ENCODE assay signal across 15 cellular contexts in the genomic region with DNA sequence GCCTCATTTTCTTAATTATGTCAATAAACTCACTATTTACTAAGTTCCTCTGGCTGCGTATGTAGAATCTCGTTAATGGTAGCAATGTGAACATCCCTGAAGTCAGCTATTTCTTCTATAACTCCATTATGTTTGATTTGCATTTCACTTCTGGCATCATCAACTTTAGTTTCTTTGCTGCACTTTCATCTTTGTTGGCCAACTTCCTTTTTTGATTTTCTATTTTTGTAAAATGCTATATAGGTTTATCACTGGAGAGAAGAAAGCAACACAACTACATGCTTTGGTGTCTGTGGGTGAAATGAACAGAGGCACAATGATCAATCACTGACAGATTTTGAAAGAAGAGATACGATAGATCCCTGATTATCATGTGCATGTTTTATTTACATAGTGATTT.
"Had no signal": no experiment of that assay in that cellular context is flagged by ENCODE, and none has a peak within 500 bp of the region (broad histone marks: within the 10 kb centered on the region; RNA-seq: fewer than 3 reads in every experiment).

No MANE protein-coding gene starts in this region.

- H3K9me3 ChIP-seq: suprapubic skin had no signal

- H3K27me3 Mint-ChIP-seq: progenitor cell of endocrine pancreas; stimulated activated naive CD8-positive, alpha-beta T cell treated with anti-CD3 and anti-CD28 coated beads, Interleukin-15, Interleukin-2, amounts not matched to agents 100 ng/mL and 50 ng/mL, for 24 hours; type B pancreatic cell had no signal

- H3K4me3 ChIP-seq: suprapubic skin had no signal

- DNase-seq: activated CD4-positive, alpha-beta T cell treated with anti-CD3 and anti-CD28 coated beads, Interleukin-2, amount 50 U/mL, for 1 hour; activated naive CD4-positive, alpha-beta T cell treated with Interleukin-2 at 50 U/mL for 16 hours; anterior cingulate cortex; brain microvascular endothelial cell; effector CD8-positive, alpha-beta T cell; nephron progenitor cell; occipital lobe; stimulated activated CD4-positive, alpha-beta T cell treated with anti-CD3 and anti-CD28 coated beads, Interleukin-4, amount 100 ng/mL, for 4 hours; stimulated activated CD8-positive, alpha-beta memory T cell treated with anti-CD3 and anti-CD28 coated beads, Interleukin-4, amount 100 ng/mL, for 48 hours had no signal

- ATAC-seq: activated CD4-positive, CD25-positive, alpha-beta regulatory T cell treated with anti-CD3 and anti-CD28 coated beads, Interleukin-2, amount 50 U/mL, for 24 hours; right cardiac atrium had no signal

- H3K4me3 Mint-ChIP-seq: nephron progenitor cell; stimulated activated naive CD8-positive, alpha-beta T cell treated with anti-CD3 and anti-CD28 coated beads, Interleukin-15, Interleukin-2, amounts not matched to agents 100 ng/mL and 50 ng/mL, for 24 hours; type B pancreatic cell had no signal

- H3K27ac Mint-ChIP-seq: nephron progenitor cell; progenitor cell of endocrine pancreas; stimulated activated naive CD8-positive, alpha-beta T cell treated with anti-CD3 and anti-CD28 coated beads, Interleukin-15, Interleukin-2, amounts not matched to agents 100 ng/mL and 50 ng/mL, for 24 hours; type B pancreatic cell had no signal

- H3K27me3 ChIP-seq: brain microvascular endothelial cell, suprapubic skin had no signal

- H3K36me3 ChIP-seq: brain microvascular endothelial cell, suprapubic skin had no signal

- H3K27ac ChIP-seq: brain microvascular endothelial cell, suprapubic skin had no signal

- H3K4me1 ChIP-seq: suprapubic skin had no signal

- H3K4me1 Mint-ChIP-seq: nephron progenitor cell had no signal
